Comparison of ENCODE assay signal across 8 cellular contexts in the genomic region with DNA sequence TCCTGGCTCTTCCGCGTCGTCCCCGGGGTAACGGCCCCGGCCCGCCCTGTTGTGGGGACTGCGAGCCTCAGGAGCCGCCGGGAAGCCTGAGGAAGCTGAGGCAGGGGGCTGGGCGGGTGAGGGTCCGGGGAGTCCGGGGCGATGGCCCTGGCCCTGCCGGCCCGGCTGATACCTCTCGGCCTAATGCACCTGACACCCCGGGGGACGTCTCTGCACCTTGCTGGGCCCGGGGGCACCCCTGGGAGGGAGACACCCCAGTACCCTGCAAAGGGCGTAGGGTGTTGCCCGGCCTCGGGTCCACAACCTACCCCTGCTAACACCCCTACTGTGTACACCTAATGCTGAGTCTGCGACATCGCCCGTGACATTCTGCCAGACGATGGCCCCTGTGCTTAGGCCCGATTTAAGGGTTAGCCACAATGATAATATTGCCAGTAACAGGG. TPM values are rescaled to one million over a fixed set of nuclear protein-coding genes. Genes with fewer than 3 reads are reported as not detected.
DNase-seq lines count a peak whose midpoint lies in the region; ATAC-seq lines count a peak whose summit lies in the region.

No MANE protein-coding gene starts in this region.

- DNase-seq in activated naive CD8-positive, alpha-beta T cell treated with anti-CD3 and anti-CD28 coated beads, Interleukin-2, amount 10 ng/mL, durations not matched to agents 7 days and 5 days: peak; percentile 42
- DNase-seq in NCI-H2227 (lab: John Stamatoyannopoulos, UW; ENCODE audit: unreplicated experiment): no peak
- DNase-seq in KBM-7: no peak

- no peaks in the 10 kb centered on the region for H3K27me3 Mint-ChIP-seq in activated naive CD8-positive, alpha-beta T cell treated with anti-CD3 and anti-CD28 coated beads, Interleukin-2, amount 10 ng/mL, durations not matched to agents 7 days and 5 days

- peak overlapping the region; percentile 94 for H3K4me3 Mint-ChIP-seq in activated naive CD8-positive, alpha-beta T cell treated with anti-CD3 and anti-CD28 coated beads, Interleukin-2, amount 10 ng/mL, durations not matched to agents 7 days and 5 days

- H3K27ac ChIP-seq in layer of hippocampus (ENCODE audit: low read depth, low read length) (peak overlapping the region; percentile 57), thymus (ENCODE audit: low read depth) (no peak overlapping the region)

- H3K9me3 ChIP-seq in thymus (ENCODE audit: control insufficient read depth): no peaks in the 10 kb centered on the region

- peaks cover 12% of the 10 kb centered on the region for H3K4me1 Mint-ChIP-seq in activated naive CD8-positive, alpha-beta T cell treated with anti-CD3 and anti-CD28 coated beads, Interleukin-2, amount 10 ng/mL, durations not matched to agents 7 days and 5 days

- no peaks in the 10 kb centered on the region for H3K27me3 ChIP-seq in layer of hippocampus (ENCODE audit: control insufficient read depth, insufficient read depth, low read length)
- no peaks in the 10 kb centered on the region for H3K27me3 ChIP-seq in thymus (ENCODE audit: control insufficient read depth, insufficient read depth)

- peak; percentile 13 for ATAC-seq in GM19043 (IDR thresholded peaks at IDR 0.05; ENCODE audit: low read depth, unreplicated experiment)
- ATAC-seq in HG03045 (IDR thresholded peaks at IDR 0.05; ENCODE audit: unreplicated experiment): peak; percentile 16
- ATAC-seq in activated naive CD8-positive, alpha-beta T cell treated with anti-CD3 and anti-CD28 coated beads, Interleukin-2, amount 10 ng/mL, durations not matched to agents 7 days and 5 days (ENCODE audit: low read depth): no peak
- ATAC-seq in GM19455 (IDR thresholded peaks at IDR 0.05; ENCODE audit: unreplicated experiment): no peak

- H3K9me3 Mint-ChIP-seq in activated naive CD8-positive, alpha-beta T cell treated with anti-CD3 and anti-CD28 coated beads, Interleukin-2, amount 10 ng/mL, durations not matched to agents 7 days and 5 days: no peaks in the 10 kb centered on the region

- POLR2A ChIA-PET in activated naive CD8-positive, alpha-beta T cell treated with anti-CD3 and anti-CD28 coated beads, Interleukin-2, amount 10 ng/mL, durations not matched to agents 7 days and 5 days (lab: Charles Lee): interaction anchor here (0.6 to 2.4 kb wide), 6 partner anchors 9 to 260 kb away, joined by 3 to 12 read pairs (median 4); no protein-coding TSS in a partner anchor

- H3K36me3 Mint-ChIP-seq in activated naive CD8-positive, alpha-beta T cell treated with anti-CD3 and anti-CD28 coated beads, Interleukin-2, amount 10 ng/mL, durations not matched to agents 7 days and 5 days: peaks cover 12% of the 10 kb centered on the region

- H3K4me1 ChIP-seq in thymus (ENCODE audit: control insufficient read depth, insufficient read depth, low read length): peaks cover 5% of the 10 kb centered on the region

- H3K36me3 ChIP-seq in thymus (ENCODE audit: control insufficient read depth, insufficient read depth): peaks cover 29% of the 10 kb centered on the region

- peak overlapping the region; percentile 84 for H3K27ac Mint-ChIP-seq in activated naive CD8-positive, alpha-beta T cell treated with anti-CD3 and anti-CD28 coated beads, Interleukin-2, amount 10 ng/mL, durations not matched to agents 7 days and 5 days

- in situ Hi-C loops in KBM-7 (cut with MboI; ENCODE audit: low pct_unique_long_range_greater_than_20kb, low sequenced_read_pairs): no loop called here

- peak overlapping the region; percentile 74 for H3K4me3 ChIP-seq in thymus (ENCODE audit: low read length)

- 4% methylated on average over 28 of the region's 28 CpGs for WGBS in thymus

RNA-seq across cellular contexts. Expression of a gene that starts 0.4 kb away (rescaled TPM):
- 100 to 1,000 TPM in 1 of 2 experiments, 10 to 100 TPM in 1; 95.1 to 101 TPM for total RNA-seq in activated naive CD8-positive, alpha-beta T cell treated with anti-CD3 and anti-CD28 coated beads, Interleukin-2, amount 10 ng/mL, durations not matched to agents 7 days and 5 days
- 87.5 TPM for polyA plus RNA-seq in thymus

RNA-seq across cellular contexts. Expression of a gene that starts 7.8 kb away (rescaled TPM):
- 100 to 1,000 TPM; 310 to 340 TPM for total RNA-seq in activated naive CD8-positive, alpha-beta T cell treated with anti-CD3 and anti-CD28 coated beads, Interleukin-2, amount 10 ng/mL, durations not matched to agents 7 days and 5 days
- 749 TPM for polyA plus RNA-seq in thymus

RNA-seq across cellular contexts. Expression of a gene that starts 16.6 kb away (rescaled TPM):
- total RNA-seq in activated naive CD8-positive, alpha-beta T cell treated with anti-CD3 and anti-CD28 coated beads, Interleukin-2, amount 10 ng/mL, durations not matched to agents 7 days and 5 days: 10 to 100 TPM; 33.9 to 37.0 TPM
- polyA plus RNA-seq in thymus: 40.1 TPM

Comparison
In these comparisons a context has a peak if more than half of its experiments do, and no peak if none do; other contexts are left out.
1. ATAC-seq: peak in GM19043 (single experiment) and HG03045 (single experiment); none in activated naive CD8-positive, alpha-beta T cell treated with anti-CD3 and anti-CD28 coated beads, Interleukin-2, amount 10 ng/mL, durations not matched to agents 7 days and 5 days (single experiment) and GM19455 (single experiment).